ENCODE assay signal across 14 cellular contexts in the genomic region with DNA sequence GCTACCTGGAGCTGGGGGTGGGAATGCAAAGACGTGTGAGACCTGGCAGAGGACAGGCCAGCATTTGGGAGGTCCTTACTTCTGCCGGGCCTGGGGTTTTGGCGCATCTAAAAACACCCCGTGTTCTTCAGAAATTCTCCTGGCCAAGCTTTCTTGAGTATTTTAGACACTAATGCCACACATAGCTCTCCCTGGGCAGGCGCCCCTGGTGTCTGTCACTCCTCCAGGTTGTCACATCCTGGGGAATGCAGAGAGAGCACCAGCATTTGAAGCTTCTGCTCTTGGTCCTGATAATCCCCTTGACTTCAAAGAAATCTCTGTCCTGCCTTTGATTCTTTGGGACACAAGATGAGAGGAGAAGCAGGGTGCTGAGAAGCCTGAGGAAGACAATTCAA. TPM values are rescaled to one million over a fixed set of nuclear protein-coding genes. Genes with fewer than 3 reads are reported as not detected.
DNase-seq lines count a peak whose midpoint lies in the region; ATAC-seq and TF ChIP-seq lines count a peak whose summit lies in the region.
"Had no signal": no experiment of that assay in that cellular context is flagged by ENCODE, and none has a peak within 500 bp of the region (broad histone marks: within the 10 kb centered on the region; RNA-seq: fewer than 3 reads in every experiment).

No MANE protein-coding gene starts in this region.

- no peaks in the 10 kb centered on the region for H3K36me3 Mint-ChIP-seq in brain
- no peaks in the 10 kb centered on the region for H3K36me3 Mint-ChIP-seq in activated naive CD4-positive, alpha-beta T cell treated with anti-CD3 and anti-CD28 coated beads for 36 hours (ENCODE audit: low read depth)

- DNase-seq in right atrium auricular region (ENCODE audit: low spot score) (no peak), heart right ventricle (no peak), upper lobe of left lung (no peak), H4 (ENCODE audit: low spot score) (no peak), dermis blood vessel endothelial cell (no peak)
- no peak for DNase-seq in activated naive CD4-positive, alpha-beta T cell treated with anti-CD3 and anti-CD28 coated beads for 36 hours
- DNase-seq: effector memory CD8-positive, alpha-beta T cell had no signal

- H3K36me3 ChIP-seq in right atrium auricular region (no peaks in the 10 kb centered on the region), heart right ventricle (no peaks in the 10 kb centered on the region), mucosa of stomach (ENCODE audit: control insufficient read depth, insufficient read depth, low read length) (peaks cover 3% of the 10 kb centered on the region), upper lobe of left lung (no peaks in the 10 kb centered on the region)
- H3K36me3 ChIP-seq: adrenal gland, heart left ventricle had no signal

- H3K27ac ChIP-seq in right atrium auricular region (peak overlapping the region; percentile 21 to 59), heart right ventricle (peak overlapping the region in 5 of 10 donors; percentile 12 to 68 (median 51)), upper lobe of left lung (peak overlapping the region in 3 of 4 donors; percentile 20 to 79 (median 49))
- H3K27ac ChIP-seq: PC-9 had no signal

- peaks cover 58% of the 10 kb centered on the region for H3K4me1 Mint-ChIP-seq in brain
- H3K4me1 Mint-ChIP-seq in activated naive CD4-positive, alpha-beta T cell treated with anti-CD3 and anti-CD28 coated beads for 36 hours (ENCODE audit: low read depth), result no peaks in the 10 kb centered on the region

- ATAC-seq in heart right ventricle, result no peak
- ATAC-seq in upper lobe of left lung (ENCODE audit: low FRiP score in 2 of 2), result no peak

- peak overlapping the region; percentile 56 for H3K9ac ChIP-seq in mucosa of stomach (ENCODE audit: low read length)

- H3K4me3 Mint-ChIP-seq in brain, result peak overlapping the region in 3 of 5 experiments; percentile 36 to 66 (median 56)
- no peak overlapping the region for H3K4me3 Mint-ChIP-seq in activated naive CD4-positive, alpha-beta T cell treated with anti-CD3 and anti-CD28 coated beads for 36 hours

- 63 to 81% methylated on average over 5 of the region's 5 CpGs for WGBS in heart right ventricle, 2 donors
- WGBS in upper lobe of left lung, 2 donors, result 70 to 93% methylated on average over 5 of the region's 5 CpGs

- H3K27me3 ChIP-seq in right atrium auricular region, result no peaks in the 10 kb centered on the region
- H3K27me3 ChIP-seq in heart right ventricle, result no peaks in the 10 kb centered on the region
- no peaks in the 10 kb centered on the region for H3K27me3 ChIP-seq in mucosa of stomach (ENCODE audit: control insufficient read depth, insufficient read depth, low read length)
- H3K27me3 ChIP-seq in upper lobe of left lung, result no peaks in the 10 kb centered on the region
- H3K27me3 ChIP-seq: adrenal gland, heart left ventricle had no signal

- H3K4me3 ChIP-seq in right atrium auricular region (no peak overlapping the region), heart right ventricle (peak overlapping the region in 3 of 10 donors; percentile 8 to 34 (median 13)), mucosa of stomach (ENCODE audit: low read length) (no peak overlapping the region), upper lobe of left lung (no peak overlapping the region)
- H3K4me3 ChIP-seq: adrenal gland, PC-9 had no signal

- H3K9me3 ChIP-seq in right atrium auricular region, result no peaks in the 10 kb centered on the region
- H3K9me3 ChIP-seq in heart right ventricle, result no peaks in the 10 kb centered on the region
- H3K9me3 ChIP-seq in mucosa of stomach (ENCODE audit: control insufficient read depth, low read length), result no peaks in the 10 kb centered on the region
- H3K9me3 ChIP-seq in upper lobe of left lung, result no peaks in the 10 kb centered on the region
- H3K9me3 ChIP-seq: adrenal gland, heart left ventricle had no signal

- peaks cover 0 to 5% (median 0%) of the 10 kb centered on the region in 5 experiments for H3K9me3 Mint-ChIP-seq in brain
- H3K9me3 Mint-ChIP-seq in activated naive CD4-positive, alpha-beta T cell treated with anti-CD3 and anti-CD28 coated beads for 36 hours, result no peaks in the 10 kb centered on the region
- H3K9me3 Mint-ChIP-seq: effector memory CD8-positive, alpha-beta T cell had no signal

- TF ChIP-seq EP300 in upper lobe of left lung (IDR thresholded peaks at IDR 0.05), result no peak

- H3K27ac Mint-ChIP-seq in brain, result peak overlapping the region; percentile 21 to 98 (median 95)
- H3K27ac Mint-ChIP-seq in activated naive CD4-positive, alpha-beta T cell treated with anti-CD3 and anti-CD28 coated beads for 36 hours, result no peak overlapping the region
- H3K27ac Mint-ChIP-seq: effector memory CD8-positive, alpha-beta T cell had no signal

- no peak for TF ChIP-seq POLR2A in upper lobe of left lung (IDR thresholded peaks at IDR 0.05)

- TF ChIP-seq CTCF in right atrium auricular region (IDR thresholded peaks at IDR 0.05) (no peak), heart right ventricle (IDR thresholded peaks at IDR 0.05) (no peak), brain (conservative IDR thresholded peaks at IDR 0.05) (no peak), upper lobe of left lung (IDR thresholded peaks at IDR 0.05) (no peak)

- no peaks in the 10 kb centered on the region for H3K27me3 Mint-ChIP-seq in brain
- no peaks in the 10 kb centered on the region for H3K27me3 Mint-ChIP-seq in activated naive CD4-positive, alpha-beta T cell treated with anti-CD3 and anti-CD28 coated beads for 36 hours (ENCODE audit: low read depth)

- peaks cover 0 to 36% of the 10 kb centered on the region in 2 donors for H3K4me1 ChIP-seq in right atrium auricular region
- peaks cover 0 to 28% (median 16%) of the 10 kb centered on the region in 9 donors for H3K4me1 ChIP-seq in heart right ventricle
- H3K4me1 ChIP-seq in mucosa of stomach (ENCODE audit: control insufficient read depth, insufficient read depth, low read length), result peaks cover 58% of the 10 kb centered on the region
- H3K4me1 ChIP-seq in upper lobe of left lung, result peaks cover 0 to 37% (median 18%) of the 10 kb centered on the region in 4 donors

- intact Hi-C loops in heart right ventricle (cut with DNase I), result loop anchor here in 1 of 10 donors (5.0 kb wide), 1 partner anchor 41 kb away; a partner anchor contains a TSS
- intact Hi-C loops in activated naive CD4-positive, alpha-beta T cell treated with anti-CD3 and anti-CD28 coated beads for 36 hours (cut with micrococcal nuclease), result no loop called here

- CTCF ChIA-PET in activated naive CD4-positive, alpha-beta T cell treated with anti-CD3 and anti-CD28 coated beads for 36 hours (lab: Charles Lee), result no interaction called here

RNA-seq across cellular contexts. Expression of a gene that starts 6.0 kb away (rescaled TPM):
- total RNA-seq in right atrium auricular region (not detected), heart right ventricle (under 1 TPM in 3 of 10 donors, not detected in 7; 0.22 to 0.25 (median 0.24) TPM), upper lobe of left lung (10 to 100 TPM in 5 of 6 donors, 1 to 10 TPM in 1; 8.0 to 29.0 (median 19.6) TPM), dermis blood vessel endothelial cell (not detected in 2 replicates)
- polyA plus RNA-seq in heart right ventricle (not detected), brain (ENCODE audit: insufficient read depth, low read depth, low replicate concordance) (2.0 TPM)
- total RNA-seq in H4 (2014; rRNA removed; shearing (Covaris generic)), result 0.50 TPM in 1 of 2 replicates, not detected in the other
- not detected for total RNA-seq in activated naive CD4-positive, alpha-beta T cell treated with anti-CD3 and anti-CD28 coated beads for 36 hours
- total RNA-seq: mononuclear cell; PC-9; T-helper 2 cell treated with Interferon-gamma antibody and Interleukin-4, amounts not matched to agents 100 ng/mL and 5 ng/mL, for 36 hours had no signal

RNA-seq across cellular contexts. Expression of a gene that starts 39.3 kb away (rescaled TPM):
- 100 to 1,000 TPM in 1 of 2 donors, 10 to 100 TPM in 1; 86.3 to 152 TPM for total RNA-seq in right atrium auricular region
- total RNA-seq in heart right ventricle, result 10 to 100 TPM; 44.2 to 87.5 (median 63.3) TPM
- 10 to 100 TPM; 52.6 to 94.7 TPM for polyA plus RNA-seq in heart right ventricle
- 162 TPM for polyA plus RNA-seq in brain (ENCODE audit: insufficient read depth, low read depth, low replicate concordance)
- 1 to 10 TPM in 5 of 6 donors, not detected in 1; 1.1 to 2.6 (median 1.7) TPM for total RNA-seq in upper lobe of left lung
- total RNA-seq in H4 (2014; rRNA removed; shearing (Covaris generic)), result 66.1 and 72.7 TPM in 2 replicates
- not detected for total RNA-seq in activated naive CD4-positive, alpha-beta T cell treated with anti-CD3 and anti-CD28 coated beads for 36 hours
- under 0.01 TPM in 1 of 2 replicates, not detected in the other for total RNA-seq in dermis blood vessel endothelial cell
- total RNA-seq: mononuclear cell; PC-9; T-helper 2 cell treated with Interferon-gamma antibody and Interleukin-4, amounts not matched to agents 100 ng/mL and 5 ng/mL, for 36 hours had no signal

Comparison
In these comparisons a context has a peak if more than half of its experiments do, and no peak if none do; other contexts are left out.
1. RNA of a gene that starts 39.3 kb away (total RNA-seq): 86.3 to 152 TPM in right atrium auricular region, 66.1 to 72.7 TPM in H4 and 44.2 to 87.5 TPM in heart right ventricle; 1.1 to 2.6 TPM in upper lobe of left lung, not detected in activated naive CD4-positive, alpha-beta T cell treated with anti-CD3 and anti-CD28 coated beads for 36 hours and under 0.01 TPM in dermis blood vessel endothelial cell; every median in the first group is over 10 times any median in the second.